Comparison of ENCODE assay signal across 1 cellular context in the genomic region with DNA sequence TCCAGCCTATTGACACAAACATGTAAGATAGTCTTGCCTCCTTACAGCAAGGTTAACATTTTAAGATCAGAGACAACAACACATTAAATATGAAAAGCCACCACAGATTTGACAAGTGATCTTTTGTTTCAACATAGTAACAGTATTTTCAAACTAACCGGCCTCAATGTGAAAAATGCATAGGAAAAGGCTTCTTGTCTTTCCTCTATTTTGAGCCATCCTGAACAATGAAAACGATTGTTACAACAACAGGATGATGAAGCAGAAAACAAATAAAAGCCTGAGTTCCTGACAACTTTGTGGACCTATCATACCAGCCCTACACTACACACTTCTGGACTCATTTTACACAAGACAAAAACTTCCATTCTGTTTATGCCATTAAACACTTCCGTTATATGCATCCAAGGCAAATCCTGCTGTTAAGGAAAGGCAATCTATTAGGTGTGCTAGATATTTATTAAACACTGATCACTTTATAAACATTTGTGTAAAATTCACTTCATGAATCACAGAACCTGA.
TF ChIP-seq lines count a peak whose summit lies in the region.

No MANE protein-coding gene starts in this region.

TF ChIP-seq in HepG2, 621 proteins besides CTCF, POLR2A, EP300 and RAD21 (continued from another document and continues in another):
- no peak for TF ChIP-seq ZNF446 (CRISPR knock-in tag; IDR thresholded peaks at IDR 0.05)
- no peak for TF ChIP-seq IKZF1 (IDR thresholded peaks at IDR 0.05)
- no peak for TF ChIP-seq RBM22 (optimal IDR thresholded peaks at IDR 0.05; ENCODE audit: low read length)
- no peak; the same call in 1 of the 2 replicates for TF ChIP-seq GTF2F1 (IDR thresholded peaks at IDR 0.05; ENCODE audit: low read length)
- TF ChIP-seq SOX6 (IDR thresholded peaks at IDR 0.05) = no peak
- peak; percentile 97 for TF ChIP-seq SOX6 (CRISPR knock-in tag; IDR thresholded peaks at IDR 0.05)
- TF ChIP-seq DR1 (CRISPR knock-in tag; IDR thresholded peaks at IDR 0.05) = no peak
- TF ChIP-seq, protein P1, sequence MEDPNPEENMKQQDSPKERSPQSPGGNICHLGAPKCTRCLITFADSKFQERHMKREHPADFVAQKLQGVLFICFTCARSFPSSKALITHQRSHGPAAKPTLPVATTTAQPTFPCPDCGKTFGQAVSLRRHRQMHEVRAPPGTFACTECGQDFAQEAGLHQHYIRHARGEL (CRISPR knock-in tag; IDR thresholded peaks at IDR 0.05) = no peak
- no peak for TF ChIP-seq KAT7 (CRISPR knock-in tag; IDR thresholded peaks at IDR 0.05; ENCODE audit: borderline replicate concordance)
- no peak for TF ChIP-seq ZNF432 (CRISPR knock-in tag; IDR thresholded peaks at IDR 0.05; ENCODE audit: borderline replicate concordance)
- no peak for TF ChIP-seq HIVEP1 (CRISPR knock-in tag; IDR thresholded peaks at IDR 0.05)
- TF ChIP-seq ZNF12 (CRISPR knock-in tag; IDR thresholded peaks at IDR 0.05) = peak; percentile 51; the same call in 1 of the 2 replicates
- no peak for TF ChIP-seq ZNF160 (CRISPR knock-in tag; IDR thresholded peaks at IDR 0.05)
- TF ChIP-seq, protein P2, sequence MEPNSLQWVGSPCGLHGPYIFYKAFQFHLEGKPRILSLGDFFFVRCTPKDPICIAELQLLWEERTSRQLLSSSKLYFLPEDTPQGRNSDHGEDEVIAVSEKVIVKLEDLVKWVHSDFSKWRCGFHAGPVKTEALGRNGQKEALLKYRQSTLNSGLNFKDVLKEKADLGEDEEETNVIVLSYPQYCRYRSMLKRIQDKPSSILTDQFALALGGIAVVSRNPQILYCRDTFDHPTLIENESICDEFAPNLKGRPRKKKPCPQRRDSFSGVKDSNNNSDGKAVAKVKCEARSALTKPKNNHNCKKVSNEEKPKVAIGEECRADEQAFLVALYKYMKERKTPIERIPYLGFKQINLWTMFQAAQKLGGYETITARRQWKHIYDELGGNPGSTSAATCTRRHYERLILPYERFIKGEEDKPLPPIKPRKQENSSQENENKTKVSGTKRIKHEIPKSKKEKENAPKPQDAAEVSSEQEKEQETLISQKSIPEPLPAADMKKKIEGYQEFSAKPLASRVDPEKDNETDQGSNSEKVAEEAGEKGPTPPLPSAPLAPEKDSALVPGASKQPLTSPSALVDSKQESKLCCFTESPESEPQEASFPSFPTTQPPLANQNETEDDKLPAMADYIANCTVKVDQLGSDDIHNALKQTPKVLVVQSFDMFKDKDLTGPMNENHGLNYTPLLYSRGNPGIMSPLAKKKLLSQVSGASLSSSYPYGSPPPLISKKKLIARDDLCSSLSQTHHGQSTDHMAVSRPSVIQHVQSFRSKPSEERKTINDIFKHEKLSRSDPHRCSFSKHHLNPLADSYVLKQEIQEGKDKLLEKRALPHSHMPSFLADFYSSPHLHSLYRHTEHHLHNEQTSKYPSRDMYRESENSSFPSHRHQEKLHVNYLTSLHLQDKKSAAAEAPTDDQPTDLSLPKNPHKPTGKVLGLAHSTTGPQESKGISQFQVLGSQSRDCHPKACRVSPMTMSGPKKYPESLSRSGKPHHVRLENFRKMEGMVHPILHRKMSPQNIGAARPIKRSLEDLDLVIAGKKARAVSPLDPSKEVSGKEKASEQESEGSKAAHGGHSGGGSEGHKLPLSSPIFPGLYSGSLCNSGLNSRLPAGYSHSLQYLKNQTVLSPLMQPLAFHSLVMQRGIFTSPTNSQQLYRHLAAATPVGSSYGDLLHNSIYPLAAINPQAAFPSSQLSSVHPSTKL (CRISPR knock-in tag; IDR thresholded peaks at IDR 0.05) = peak; percentile 95
- no peak for TF ChIP-seq KLF15 (CRISPR knock-in tag; IDR thresholded peaks at IDR 0.05; ENCODE audit: borderline replicate concordance)
- no peak for TF ChIP-seq MEF2D (CRISPR knock-in tag; IDR thresholded peaks at IDR 0.05)
- TF ChIP-seq, protein P3, sequence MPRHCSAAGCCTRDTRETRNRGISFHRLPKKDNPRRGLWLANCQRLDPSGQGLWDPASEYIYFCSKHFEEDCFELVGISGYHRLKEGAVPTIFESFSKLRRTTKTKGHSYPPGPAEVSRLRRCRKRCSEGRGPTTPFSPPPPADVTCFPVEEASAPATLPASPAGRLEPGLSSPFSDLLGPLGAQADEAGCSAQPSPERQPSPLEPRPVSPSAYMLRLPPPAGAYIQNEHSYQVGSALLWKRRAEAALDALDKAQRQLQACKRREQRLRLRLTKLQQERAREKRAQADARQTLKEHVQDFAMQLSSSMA (CRISPR knock-in tag; IDR thresholded peaks at IDR 0.05) = no peak
- peak; percentile 100 for TF ChIP-seq SOX5 (CRISPR knock-in tag; IDR thresholded peaks at IDR 0.05; ENCODE audit: borderline replicate concordance)
- no peak for TF ChIP-seq SIN3B (IDR thresholded peaks at IDR 0.05; ENCODE audit: low read length)
- TF ChIP-seq, protein P4, sequence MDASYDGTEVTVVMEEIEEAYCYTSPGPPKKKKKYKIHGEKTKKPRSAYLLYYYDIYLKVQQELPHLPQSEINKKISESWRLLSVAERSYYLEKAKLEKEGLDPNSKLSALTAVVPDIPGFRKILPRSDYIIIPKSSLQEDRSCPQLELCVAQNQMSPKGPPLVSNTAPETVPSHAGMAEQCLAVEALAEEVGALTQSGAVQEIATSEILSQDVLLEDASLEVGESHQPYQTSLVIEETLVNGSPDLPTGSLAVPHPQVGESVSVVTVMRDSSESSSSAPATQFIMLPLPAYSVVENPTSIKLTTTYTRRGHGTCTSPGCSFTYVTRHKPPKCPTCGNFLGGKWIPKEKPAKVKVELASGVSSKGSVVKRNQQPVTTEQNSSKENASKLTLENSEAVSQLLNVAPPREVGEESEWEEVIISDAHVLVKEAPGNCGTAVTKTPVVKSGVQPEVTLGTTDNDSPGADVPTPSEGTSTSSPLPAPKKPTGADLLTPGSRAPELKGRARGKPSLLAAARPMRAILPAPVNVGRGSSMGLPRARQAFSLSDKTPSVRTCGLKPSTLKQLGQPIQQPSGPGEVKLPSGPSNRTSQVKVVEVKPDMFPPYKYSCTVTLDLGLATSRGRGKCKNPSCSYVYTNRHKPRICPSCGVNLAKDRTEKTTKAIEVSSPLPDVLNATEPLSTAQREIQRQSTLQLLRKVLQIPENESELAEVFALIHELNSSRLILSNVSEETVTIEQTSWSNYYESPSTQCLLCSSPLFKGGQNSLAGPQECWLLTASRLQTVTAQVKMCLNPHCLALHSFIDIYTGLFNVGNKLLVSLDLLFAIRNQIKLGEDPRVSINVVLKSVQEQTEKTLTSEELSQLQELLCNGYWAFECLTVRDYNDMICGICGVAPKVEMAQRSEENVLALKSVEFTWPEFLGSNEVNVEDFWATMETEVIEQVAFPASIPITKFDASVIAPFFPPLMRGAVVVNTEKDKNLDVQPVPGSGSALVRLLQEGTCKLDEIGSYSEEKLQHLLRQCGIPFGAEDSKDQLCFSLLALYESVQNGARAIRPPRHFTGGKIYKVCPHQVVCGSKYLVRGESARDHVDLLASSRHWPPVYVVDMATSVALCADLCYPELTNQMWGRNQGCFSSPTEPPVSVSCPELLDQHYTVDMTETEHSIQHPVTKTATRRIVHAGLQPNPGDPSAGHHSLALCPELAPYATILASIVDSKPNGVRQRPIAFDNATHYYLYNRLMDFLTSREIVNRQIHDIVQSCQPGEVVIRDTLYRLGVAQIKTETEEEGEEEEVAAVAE (CRISPR knock-in tag; IDR thresholded peaks at IDR 0.05; ENCODE audit: borderline replicate concordance) = peak; percentile 82
- TF ChIP-seq MXD4 (CRISPR knock-in tag; IDR thresholded peaks at IDR 0.05) = no peak
- TF ChIP-seq ZNF552 (CRISPR knock-in tag; IDR thresholded peaks at IDR 0.05; ENCODE audit: borderline replicate concordance) = no peak
- no peak for TF ChIP-seq HNRNPL (IDR thresholded peaks at IDR 0.05; ENCODE audit: low read depth, low read length)
- TF ChIP-seq ZNF230 (CRISPR knock-in tag; IDR thresholded peaks at IDR 0.05) = no peak
- no peak for TF ChIP-seq KAT2B (IDR thresholded peaks at IDR 0.05; ENCODE audit: borderline replicate concordance, low read depth, low read length)
- TF ChIP-seq ZNF75D (CRISPR knock-in tag; IDR thresholded peaks at IDR 0.05; ENCODE audit: borderline replicate concordance) = no peak
- TF ChIP-seq ISL2 (CRISPR knock-in tag; IDR thresholded peaks at IDR 0.05) = peak; percentile 38; the same call in 1 of the 2 replicates
- TF ChIP-seq EEA1 (CRISPR knock-in tag; IDR thresholded peaks at IDR 0.05; ENCODE audit: borderline replicate concordance) = no peak
- TF ChIP-seq, protein P5, sequence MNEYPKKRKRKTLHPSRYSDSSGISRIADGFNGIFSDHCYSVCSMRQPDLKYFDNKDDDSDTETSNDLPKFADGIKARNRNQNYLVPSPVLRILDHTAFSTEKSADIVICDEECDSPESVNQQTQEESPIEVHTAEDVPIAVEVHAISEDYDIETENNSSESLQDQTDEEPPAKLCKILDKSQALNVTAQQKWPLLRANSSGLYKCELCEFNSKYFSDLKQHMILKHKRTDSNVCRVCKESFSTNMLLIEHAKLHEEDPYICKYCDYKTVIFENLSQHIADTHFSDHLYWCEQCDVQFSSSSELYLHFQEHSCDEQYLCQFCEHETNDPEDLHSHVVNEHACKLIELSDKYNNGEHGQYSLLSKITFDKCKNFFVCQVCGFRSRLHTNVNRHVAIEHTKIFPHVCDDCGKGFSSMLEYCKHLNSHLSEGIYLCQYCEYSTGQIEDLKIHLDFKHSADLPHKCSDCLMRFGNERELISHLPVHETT (CRISPR knock-in tag; conservative IDR thresholded peaks at IDR 0.05) = no peak
- no peak for TF ChIP-seq MTF2 (CRISPR knock-in tag; IDR thresholded peaks at IDR 0.05; ENCODE audit: borderline replicate concordance)
- TF ChIP-seq, protein P6, sequence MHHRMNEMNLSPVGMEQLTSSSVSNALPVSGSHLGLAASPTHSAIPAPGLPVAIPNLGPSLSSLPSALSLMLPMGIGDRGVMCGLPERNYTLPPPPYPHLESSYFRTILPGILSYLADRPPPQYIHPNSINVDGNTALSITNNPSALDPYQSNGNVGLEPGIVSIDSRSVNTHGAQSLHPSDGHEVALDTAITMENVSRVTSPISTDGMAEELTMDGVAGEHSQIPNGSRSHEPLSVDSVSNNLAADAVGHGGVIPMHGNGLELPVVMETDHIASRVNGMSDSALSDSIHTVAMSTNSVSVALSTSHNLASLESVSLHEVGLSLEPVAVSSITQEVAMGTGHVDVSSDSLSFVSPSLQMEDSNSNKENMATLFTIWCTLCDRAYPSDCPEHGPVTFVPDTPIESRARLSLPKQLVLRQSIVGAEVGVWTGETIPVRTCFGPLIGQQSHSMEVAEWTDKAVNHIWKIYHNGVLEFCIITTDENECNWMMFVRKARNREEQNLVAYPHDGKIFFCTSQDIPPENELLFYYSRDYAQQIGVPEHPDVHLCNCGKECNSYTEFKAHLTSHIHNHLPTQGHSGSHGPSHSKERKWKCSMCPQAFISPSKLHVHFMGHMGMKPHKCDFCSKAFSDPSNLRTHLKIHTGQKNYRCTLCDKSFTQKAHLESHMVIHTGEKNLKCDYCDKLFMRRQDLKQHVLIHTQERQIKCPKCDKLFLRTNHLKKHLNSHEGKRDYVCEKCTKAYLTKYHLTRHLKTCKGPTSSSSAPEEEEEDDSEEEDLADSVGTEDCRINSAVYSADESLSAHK (CRISPR knock-in tag; IDR thresholded peaks at IDR 0.05; ENCODE audit: borderline replicate concordance) = no peak
- TF ChIP-seq, protein P7, sequence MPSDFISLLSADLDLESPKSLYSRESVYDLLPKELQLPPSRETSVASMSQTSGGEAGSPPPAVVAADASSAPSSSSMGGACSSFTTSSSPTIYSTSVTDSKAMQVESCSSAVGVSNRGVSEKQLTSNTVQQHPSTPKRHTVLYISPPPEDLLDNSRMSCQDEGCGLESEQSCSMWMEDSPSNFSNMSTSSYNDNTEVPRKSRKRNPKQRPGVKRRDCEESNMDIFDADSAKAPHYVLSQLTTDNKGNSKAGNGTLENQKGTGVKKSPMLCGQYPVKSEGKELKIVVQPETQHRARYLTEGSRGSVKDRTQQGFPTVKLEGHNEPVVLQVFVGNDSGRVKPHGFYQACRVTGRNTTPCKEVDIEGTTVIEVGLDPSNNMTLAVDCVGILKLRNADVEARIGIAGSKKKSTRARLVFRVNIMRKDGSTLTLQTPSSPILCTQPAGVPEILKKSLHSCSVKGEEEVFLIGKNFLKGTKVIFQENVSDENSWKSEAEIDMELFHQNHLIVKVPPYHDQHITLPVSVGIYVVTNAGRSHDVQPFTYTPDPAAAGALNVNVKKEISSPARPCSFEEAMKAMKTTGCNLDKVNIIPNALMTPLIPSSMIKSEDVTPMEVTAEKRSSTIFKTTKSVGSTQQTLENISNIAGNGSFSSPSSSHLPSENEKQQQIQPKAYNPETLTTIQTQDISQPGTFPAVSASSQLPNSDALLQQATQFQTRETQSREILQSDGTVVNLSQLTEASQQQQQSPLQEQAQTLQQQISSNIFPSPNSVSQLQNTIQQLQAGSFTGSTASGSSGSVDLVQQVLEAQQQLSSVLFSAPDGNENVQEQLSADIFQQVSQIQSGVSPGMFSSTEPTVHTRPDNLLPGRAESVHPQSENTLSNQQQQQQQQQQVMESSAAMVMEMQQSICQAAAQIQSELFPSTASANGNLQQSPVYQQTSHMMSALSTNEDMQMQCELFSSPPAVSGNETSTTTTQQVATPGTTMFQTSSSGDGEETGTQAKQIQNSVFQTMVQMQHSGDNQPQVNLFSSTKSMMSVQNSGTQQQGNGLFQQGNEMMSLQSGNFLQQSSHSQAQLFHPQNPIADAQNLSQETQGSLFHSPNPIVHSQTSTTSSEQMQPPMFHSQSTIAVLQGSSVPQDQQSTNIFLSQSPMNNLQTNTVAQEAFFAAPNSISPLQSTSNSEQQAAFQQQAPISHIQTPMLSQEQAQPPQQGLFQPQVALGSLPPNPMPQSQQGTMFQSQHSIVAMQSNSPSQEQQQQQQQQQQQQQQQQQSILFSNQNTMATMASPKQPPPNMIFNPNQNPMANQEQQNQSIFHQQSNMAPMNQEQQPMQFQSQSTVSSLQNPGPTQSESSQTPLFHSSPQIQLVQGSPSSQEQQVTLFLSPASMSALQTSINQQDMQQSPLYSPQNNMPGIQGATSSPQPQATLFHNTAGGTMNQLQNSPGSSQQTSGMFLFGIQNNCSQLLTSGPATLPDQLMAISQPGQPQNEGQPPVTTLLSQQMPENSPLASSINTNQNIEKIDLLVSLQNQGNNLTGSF (CRISPR knock-in tag; IDR thresholded peaks at IDR 0.05) = no peak
- no peak for TF ChIP-seq TMF1 (CRISPR knock-in tag; IDR thresholded peaks at IDR 0.05; ENCODE audit: low read depth)
- TF ChIP-seq, protein P8, sequence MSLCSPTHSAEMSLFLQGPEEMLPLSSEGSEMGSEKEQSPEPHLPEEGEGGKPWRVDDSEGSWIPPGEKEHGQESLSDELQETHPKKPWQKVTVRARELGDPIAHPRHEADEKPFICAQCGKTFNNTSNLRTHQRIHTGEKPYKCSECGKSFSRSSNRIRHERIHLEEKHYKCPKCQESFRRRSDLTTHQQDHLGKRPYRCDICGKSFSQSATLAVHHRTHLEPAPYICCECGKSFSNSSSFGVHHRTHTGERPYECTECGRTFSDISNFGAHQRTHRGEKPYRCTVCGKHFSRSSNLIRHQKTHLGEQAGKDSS (CRISPR knock-in tag; IDR thresholded peaks at IDR 0.05; ENCODE audit: borderline replicate concordance, low read depth) = no peak
- TF ChIP-seq ZNF234 (CRISPR knock-in tag; conservative IDR thresholded peaks at IDR 0.05) = no peak
- 0 out of 2 replicates have a peak, but pooled peaks have one; percentile 20 for TF ChIP-seq HDAC2 (CRISPR knock-in tag; IDR thresholded peaks at IDR 0.05)
- TF ChIP-seq MBNL3 (CRISPR knock-in tag; conservative IDR thresholded peaks at IDR 0.05) = no peak
- peak in 1 of 2 experiments; percentile 72; a peak in 2 of 4 replicates for TF ChIP-seq KLF16 (CRISPR knock-in tag; IDR thresholded peaks at IDR 0.05)
- TF ChIP-seq ADNP (CRISPR knock-in tag; IDR thresholded peaks at IDR 0.05) = no peak
- peak; percentile 59; the same call in 1 of the 2 replicates for TF ChIP-seq FOXK1 (CRISPR knock-in tag; IDR thresholded peaks at IDR 0.05; ENCODE audit: borderline replicate concordance, low read depth)
- TF ChIP-seq DNMT1 (CRISPR knock-in tag; IDR thresholded peaks at IDR 0.05) = no peak
